ENCODE assay signal across 10 cellular contexts in genomic region chr9:75186767-75187380, GRCh38.
DNase-seq lines count a peak whose midpoint lies in the region; ATAC-seq and TF ChIP-seq lines count a peak whose summit lies in the region.
"Had no signal": no experiment of that assay in that cellular context is flagged by ENCODE, and none has a peak within 500 bp of the region (broad histone marks: within the 10 kb centered on the region; RNA-seq: fewer than 3 reads in every experiment).

No MANE protein-coding gene starts in this region.

- no peak for TF ChIP-seq EP300 in sigmoid colon (IDR thresholded peaks at IDR 0.05)

- H3K4me1 ChIP-seq in sigmoid colon: no peaks in the 10 kb centered on the region

- TF ChIP-seq CTCF in endothelial cell (IDR thresholded peaks at IDR 0.05; ENCODE audit: unreplicated experiment) (peak; percentile 99), sigmoid colon (IDR thresholded peaks at IDR 0.05) (peak; percentile 9 to 92 (median 58))

- DNase-seq in NCI-H1105 treated with DMSO at 0.1 percent for 48 hours (lab: John Stamatoyannopoulos, UW) (peak; percentile 12), NCI-H1105 (lab: John Stamatoyannopoulos, UW) (no peak), NCI-H460 (ENCODE audit: extremely low read depth, low read depth) (peak; percentile 17), endothelial cell (ENCODE audit: low spot score) (no peak), sigmoid colon (no peak)
- DNase-seq in activated naive CD4-positive, alpha-beta T cell treated with Interleukin-2 at 50 U/mL for 16 hours: no peak

- H3K27ac ChIP-seq in sigmoid colon: no peak overlapping the region
- H3K27ac ChIP-seq: skin epidermis had no signal

- H3K4me1 Mint-ChIP-seq in endothelial cell (ENCODE audit: unreplicated experiment): no peaks in the 10 kb centered on the region

- ATAC-seq in HG03354 (IDR thresholded peaks at IDR 0.05; ENCODE audit: poor library complexity, severe bottlenecking, unreplicated experiment) (no peak), GM18870 (IDR thresholded peaks at IDR 0.05; ENCODE audit: unreplicated experiment) (no peak)

- H3K27me3 Mint-ChIP-seq in endothelial cell (ENCODE audit: unreplicated experiment): no peaks in the 10 kb centered on the region
- H3K27me3 Mint-ChIP-seq: CD8-positive, alpha-beta memory T cell had no signal

- no peak overlapping the region for H3K4me3 Mint-ChIP-seq in endothelial cell (ENCODE audit: unreplicated experiment)
- H3K4me3 Mint-ChIP-seq: CD8-positive, alpha-beta memory T cell had no signal

- no peaks in the 10 kb centered on the region for H3K36me3 ChIP-seq in sigmoid colon

- no peaks in the 10 kb centered on the region for H3K9me3 ChIP-seq in sigmoid colon

- no peaks in the 10 kb centered on the region for H3K36me3 Mint-ChIP-seq in endothelial cell (ENCODE audit: low read depth, unreplicated experiment)

- H3K9me3 Mint-ChIP-seq in endothelial cell (ENCODE audit: unreplicated experiment): no peaks in the 10 kb centered on the region
- H3K9me3 Mint-ChIP-seq: CD8-positive, alpha-beta memory T cell had no signal

- H3K4me3 ChIP-seq in sigmoid colon: no peak overlapping the region
- H3K4me3 ChIP-seq: skin epidermis had no signal

- no peak overlapping the region for H3K27ac Mint-ChIP-seq in endothelial cell (ENCODE audit: unreplicated experiment)

- WGBS in sigmoid colon, 2 donors: 31 to 38% methylated on average over 4 of the region's 4 CpGs

- intact Hi-C loops in sigmoid colon (cut with DNase I): no loop called here

- H3K27me3 ChIP-seq in sigmoid colon: no peaks in the 10 kb centered on the region

- no peak for TF ChIP-seq POLR2A in sigmoid colon (IDR thresholded peaks at IDR 0.05)

Comparison
In these comparisons a context has a peak if more than half of its experiments do, and no peak if none do; other contexts are left out.
1. DNase-seq: peak in NCI-H1105 treated with DMSO at 0.1 percent for 48 hours (single experiment) and NCI-H460 (single experiment); none in NCI-H1105 (single experiment), endothelial cell (single experiment), sigmoid colon (single experiment) and activated naive CD4-positive, alpha-beta T cell treated with Interleukin-2 at 50 U/mL for 16 hours (single experiment).